ENCODE assay signal across 8 cellular contexts in genomic region chr20:62065669-62066338, GRCh38. TPM values are rescaled to one million over a fixed set of nuclear protein-coding genes. Genes with fewer than 3 reads are reported as not detected.
A peak's percentile ranks its signal among the peaks of the same experiment; 100 is the strongest.
DNase-seq lines count a peak whose midpoint lies in the region; ATAC-seq and TF ChIP-seq lines count a peak whose summit lies in the region.

TSS of gene TAF4 (minus strand) at chr20:62065881. CDS start at chr20:62065810, 71 bp downstream.

- H3K27me3 Mint-ChIP-seq in CD4-positive, CD25-positive, alpha-beta regulatory T cell: peaks cover 7% of the 10 kb centered on the region
- H3K27me3 Mint-ChIP-seq in activated CD8-positive, alpha-beta memory T cell treated with anti-CD3 and anti-CD28 coated beads, Interleukin-2, amount 10 ng/mL, durations not matched to agents 7 days and 5 days: peaks cover 3% of the 10 kb centered on the region
- H3K27me3 Mint-ChIP-seq in endodermal cell (ENCODE audit: insufficient read depth) (peaks cover 7% of the 10 kb centered on the region), mesothelial cell of epicardium (ENCODE audit: low read depth) (peaks cover 1% of the 10 kb centered on the region)

- TF ChIP-seq CTCF in endodermal cell (conservative IDR thresholded peaks at IDR 0.05): no peak
- TF ChIP-seq CTCF in mesothelial cell of epicardium (IDR thresholded peaks at IDR 0.05; ENCODE audit: unreplicated experiment): no peak

- peaks cover 15 to 60% (median 35%) of the 10 kb centered on the region in 4 donors for H3K4me1 Mint-ChIP-seq in CD4-positive, CD25-positive, alpha-beta regulatory T cell
- H3K4me1 Mint-ChIP-seq in activated CD8-positive, alpha-beta memory T cell treated with anti-CD3 and anti-CD28 coated beads, Interleukin-2, amount 10 ng/mL, durations not matched to agents 7 days and 5 days: peaks cover 34% of the 10 kb centered on the region
- H3K4me1 Mint-ChIP-seq in endodermal cell (peaks cover 28% of the 10 kb centered on the region), mesothelial cell of epicardium (peaks cover 34% of the 10 kb centered on the region)

- peak within 1 kb of the TSS; percentile 57 for H3K27ac ChIP-seq in CD4-positive, CD25-positive, alpha-beta regulatory T cell (ENCODE audit: insufficient read depth, low read length, poor library complexity, severe bottlenecking)
- H3K27ac ChIP-seq in endodermal cell (ENCODE audit: low read depth, low read length): peak within 1 kb of the TSS; percentile 89

- H3K4me3 Mint-ChIP-seq in CD4-positive, CD25-positive, alpha-beta regulatory T cell: peak within 1 kb of the TSS; percentile 90 to 97 (median 92)
- H3K4me3 Mint-ChIP-seq in activated CD8-positive, alpha-beta memory T cell treated with anti-CD3 and anti-CD28 coated beads, Interleukin-2, amount 10 ng/mL, durations not matched to agents 7 days and 5 days: peak within 1 kb of the TSS; percentile 73
- H3K4me3 Mint-ChIP-seq in endodermal cell (peak within 1 kb of the TSS; percentile 71), mesothelial cell of epicardium (peak within 1 kb of the TSS; percentile 83)

- H3K36me3 Mint-ChIP-seq in CD4-positive, CD25-positive, alpha-beta regulatory T cell: no peaks in the 10 kb centered on the region
- H3K36me3 Mint-ChIP-seq in activated CD8-positive, alpha-beta memory T cell treated with anti-CD3 and anti-CD28 coated beads, Interleukin-2, amount 10 ng/mL, durations not matched to agents 7 days and 5 days: peaks cover 11% of the 10 kb centered on the region
- H3K36me3 Mint-ChIP-seq in endodermal cell (ENCODE audit: low read depth) (peaks cover 3% of the 10 kb centered on the region), mesothelial cell of epicardium (no peaks in the 10 kb centered on the region)

- H3K4me1 ChIP-seq in CD4-positive, CD25-positive, alpha-beta regulatory T cell (ENCODE audit: control insufficient read depth, insufficient read depth, low read length, poor library complexity, severe bottlenecking): peaks cover 43% of the 10 kb centered on the region
- H3K4me1 ChIP-seq in endodermal cell (ENCODE audit: control insufficient read depth, insufficient read depth, low read length): peaks cover 22% of the 10 kb centered on the region

- CTCF ChIA-PET in activated CD8-positive, alpha-beta memory T cell treated with anti-CD3 and anti-CD28 coated beads, Interleukin-2, amount 10 ng/mL, durations not matched to agents 7 days and 5 days (lab: Charles Lee): interaction anchor here (0.9 to 2.0 kb wide), 4 partner anchors 22 to 76 kb away, joined by 3 to 11 read pairs (median 8); no protein-coding TSS in a partner anchor

- 0 to 2% methylated on average over 12 to 117 of the region's 117 CpGs for WGBS in endodermal cell (ENCODE audit: insufficient coverage in 1 of 2, insufficient read length in 1 of 2), 2 experiments

- peak within 1 kb of the TSS; percentile 72 for H3K9ac ChIP-seq in endodermal cell (ENCODE audit: extremely low read depth, low read length, poor library complexity, severe bottlenecking)

- H3K27ac Mint-ChIP-seq in CD4-positive, CD25-positive, alpha-beta regulatory T cell: peak within 1 kb of the TSS; percentile 91 to 95 (median 94)
- H3K27ac Mint-ChIP-seq in activated CD8-positive, alpha-beta memory T cell treated with anti-CD3 and anti-CD28 coated beads, Interleukin-2, amount 10 ng/mL, durations not matched to agents 7 days and 5 days: peak within 1 kb of the TSS; percentile 78
- H3K27ac Mint-ChIP-seq in endodermal cell: peak within 1 kb of the TSS; percentile 95
- peak within 1 kb of the TSS; percentile 92 for H3K27ac Mint-ChIP-seq in mesothelial cell of epicardium

- H3K4me3 ChIP-seq in CD4-positive, CD25-positive, alpha-beta regulatory T cell (ENCODE audit: low read depth, low read length): peak within 1 kb of the TSS; percentile 90
- peak within 1 kb of the TSS; percentile 83 for H3K4me3 ChIP-seq in endodermal cell (ENCODE audit: low read length)

- DNase-seq in CD4-positive, CD25-positive, alpha-beta regulatory T cell: peak; percentile 75 to 82 (median 80)
- DNase-seq in NOMO-1 treated with dmso at 0.1 percent for 144 hours (lab: John Stamatoyannopoulos, UW; ENCODE audit: unreplicated experiment) (peak; percentile 41), endodermal cell (peak; percentile 89), mesothelial cell of epicardium (ENCODE audit: low spot score in 2 of 2, unreplicated experiment in 2 of 2) (peak; percentile 81 to 86)
- DNase-seq in activated CD8-positive, alpha-beta memory T cell treated with anti-CD3 and anti-CD28 coated beads, Interleukin-2, amount 10 ng/mL, durations not matched to agents 7 days and 5 days: peak; percentile 82
- peak; percentile 69 to 72 for DNase-seq in stimulated activated CD8-positive, alpha-beta memory T cell treated with anti-CD3 and anti-CD28 coated beads, Interleukin-15, amount 100 ng/mL, for 48 hours (ENCODE audit: low read depth in 2 of 2)

- peak; percentile 75 to 77 for ATAC-seq in CD4-positive, CD25-positive, alpha-beta regulatory T cell (ENCODE audit: low read depth in 2 of 2)
- peak; percentile 53 for ATAC-seq in GM19395 (IDR thresholded peaks at IDR 0.05; ENCODE audit: unreplicated experiment)
- ATAC-seq in HG03558 (IDR thresholded peaks at IDR 0.05; ENCODE audit: extremely low read depth, unreplicated experiment): peak; percentile 34
- ATAC-seq in activated CD8-positive, alpha-beta memory T cell treated with anti-CD3 and anti-CD28 coated beads, Interleukin-2, amount 10 ng/mL, durations not matched to agents 7 days and 5 days: peak; percentile 82

- H3K9me3 Mint-ChIP-seq in CD4-positive, CD25-positive, alpha-beta regulatory T cell: peaks cover 0 to 3% (median 0%) of the 10 kb centered on the region in 7 donors
- no peaks in the 10 kb centered on the region for H3K9me3 Mint-ChIP-seq in activated CD8-positive, alpha-beta memory T cell treated with anti-CD3 and anti-CD28 coated beads, Interleukin-2, amount 10 ng/mL, durations not matched to agents 7 days and 5 days (ENCODE audit: low read depth)
- H3K9me3 Mint-ChIP-seq in endodermal cell (peaks cover 1% of the 10 kb centered on the region), mesothelial cell of epicardium (peaks cover 2% of the 10 kb centered on the region)

- no peaks in the 10 kb centered on the region for H3K9me3 ChIP-seq in CD4-positive, CD25-positive, alpha-beta regulatory T cell (ENCODE audit: control insufficient read depth in 2 of 2, low read length in 2 of 2)
- no peaks in the 10 kb centered on the region for H3K9me3 ChIP-seq in endodermal cell (ENCODE audit: control insufficient read depth, low read length)

- H3K27me3 ChIP-seq in CD4-positive, CD25-positive, alpha-beta regulatory T cell (ENCODE audit: control insufficient read depth, insufficient read depth, low read length): no peaks in the 10 kb centered on the region
- no peaks in the 10 kb centered on the region for H3K27me3 ChIP-seq in endodermal cell (ENCODE audit: control insufficient read depth, insufficient read depth, low read length, poor library complexity, severe bottlenecking)

- H3K36me3 ChIP-seq in CD4-positive, CD25-positive, alpha-beta regulatory T cell (ENCODE audit: control insufficient read depth, insufficient read depth, low read length): no peaks in the 10 kb centered on the region
- peaks cover 27% of the 10 kb centered on the region for H3K36me3 ChIP-seq in endodermal cell (ENCODE audit: control insufficient read depth, insufficient read depth, low read length)

RNA-seq across cellular contexts. Expression of gene TAF4, which starts in this region (rescaled TPM):
- total RNA-seq in CD4-positive, CD25-positive, alpha-beta regulatory T cell: 20.4 TPM
- polyA plus RNA-seq in CD4-positive, CD25-positive, alpha-beta regulatory T cell: 1 to 10 TPM in 1 of 4 donors, under 1 TPM in 3; 0.76 to 2.6 (median 0.87) TPM
- 10 to 100 TPM; 21.1 to 24.2 TPM for total RNA-seq in activated CD8-positive, alpha-beta memory T cell treated with anti-CD3 and anti-CD28 coated beads, Interleukin-2, amount 10 ng/mL, durations not matched to agents 7 days and 5 days
- total RNA-seq in endodermal cell (10 to 100 TPM; 25.5 to 39.9 TPM), mesothelial cell of epicardium (27.5 to 28.8 TPM (median 28.1 TPM) in 3 replicates)
- 23.0 TPM for polyA plus RNA-seq in endodermal cell (2013, experiment 1 of 2)
- polyA plus RNA-seq in endodermal cell (2013, experiment 2 of 2): 24.8 TPM

Comparison
In these comparisons a context has a peak if more than half of its experiments do, and no peak if none do; other contexts are left out.
1. Peak in every context shown above with its lines: DNase-seq, ATAC-seq, H3K4me3 ChIP-seq and H3K27ac ChIP-seq.